In genomic region chr19:35730326-35730725, GRCh38 we compare ENCODE assay signal across 28 cellular contexts.
"Had no signal": no experiment of that assay in that cellular context is flagged by ENCODE, and none has a peak within 500 bp of the region (broad histone marks: within the 10 kb centered on the region; RNA-seq: fewer than 3 reads in every experiment).

No MANE protein-coding gene starts in this region.

- H3K4me1 Mint-ChIP-seq: nephron progenitor cell had no signal

- H3K27ac Mint-ChIP-seq: T-helper 1 cell treated with Interleukin-12 subunit alpha and Interleukin-12 subunit beta and Interleukin-4 antibody, amounts not matched to agents 30 μg/mL and 1 μg/mL, for 36 hours had no signal

- H3K4me3 Mint-ChIP-seq: nephron progenitor cell; stimulated activated effector memory CD8-positive, alpha-beta T cell treated with anti-CD3 and anti-CD28 coated beads, Interleukin-12 subunit alpha, Interleukin-12 subunit beta, amount 100 ng/mL, for 72 hours; stimulated activated naive CD8-positive, alpha-beta T cell treated with anti-CD3 and anti-CD28 coated beads, Interleukin-15, Interleukin-2, amounts not matched to agents 100 ng/mL and 50 ng/mL, for 24 hours; T-helper 1 cell treated with Interleukin-12 subunit alpha and Interleukin-12 subunit beta and Interleukin-4 antibody, amounts not matched to agents 30 μg/mL and 1 μg/mL, for 36 hours had no signal

- H3K9me3 Mint-ChIP-seq: nephron progenitor cell; stimulated activated effector memory CD8-positive, alpha-beta T cell treated with anti-CD3 and anti-CD28 coated beads, Interleukin-12 subunit alpha, Interleukin-12 subunit beta, amount 100 ng/mL, for 72 hours; stimulated activated naive CD8-positive, alpha-beta T cell treated with anti-CD3 and anti-CD28 coated beads, Interleukin-15, Interleukin-2, amounts not matched to agents 100 ng/mL and 50 ng/mL, for 24 hours; T-helper 1 cell treated with Interleukin-12 subunit alpha and Interleukin-12 subunit beta and Interleukin-4 antibody, amounts not matched to agents 30 μg/mL and 1 μg/mL, for 36 hours had no signal

- DNase-seq: activated CD4-positive, alpha-beta T cell treated with anti-CD3 and anti-CD28 coated beads for 48 hours; activated CD4-positive, alpha-beta T cell treated with anti-CD3 and anti-CD28 coated beads, Interleukin-2, amount 50 U/mL, for 48 hours; activated CD8-positive, alpha-beta memory T cell treated with anti-CD3 and anti-CD28 coated beads for 24 hours; activated naive CD4-positive, alpha-beta T cell treated with anti-CD3 and anti-CD28 coated beads, Interleukin-2, amount 50 U/mL, for 16 hours; activated T-cell treated with anti-CD3 and anti-CD28 coated beads, Interleukin-2, amount 50 U/mL, for 1 hour; anterior cingulate cortex; colonic mucosa; effector CD8-positive, alpha-beta T cell; hippocampal formation; left cardiac atrium; left ventricle myocardium superior; nephron progenitor cell; nucleus accumbens; small intestine; stimulated activated CD4-positive, alpha-beta T cell treated with anti-CD3 and anti-CD28 coated beads, Interleukin-4, amount 100 ng/mL, for 24 hours; SW 1271; T-helper 9 cell; upper lobe of left lung had no signal

- H3K4me3 ChIP-seq: colonic mucosa, gastroesophageal sphincter, psoas muscle, sigmoid colon, thoracic aorta, upper lobe of left lung, vagina had no signal

- ATAC-seq: gastroesophageal sphincter; left cardiac atrium; left ventricle myocardium superior; psoas muscle; stimulated activated effector memory CD8-positive, alpha-beta T cell treated with anti-CD3 and anti-CD28 coated beads, Interleukin-12 subunit alpha, Interleukin-12 subunit beta, amount 100 ng/mL, for 72 hours had no signal

- H3K9me3 ChIP-seq: colonic mucosa, gastroesophageal sphincter, psoas muscle, sigmoid colon, thoracic aorta, upper lobe of left lung, vagina had no signal

- H3K27me3 ChIP-seq: colonic mucosa, gastroesophageal sphincter, sigmoid colon, upper lobe of left lung, vagina had no signal

- H3K27ac ChIP-seq: colonic mucosa, gastroesophageal sphincter, parathyroid adenoma, psoas muscle, sigmoid colon, thoracic aorta, upper lobe of left lung, vagina, VCaP had no signal

- H3K27me3 Mint-ChIP-seq: stimulated activated naive CD8-positive, alpha-beta T cell treated with anti-CD3 and anti-CD28 coated beads, Interleukin-15, Interleukin-2, amounts not matched to agents 100 ng/mL and 50 ng/mL, for 24 hours had no signal

- H3K4me1 ChIP-seq: colonic mucosa, gastroesophageal sphincter, parathyroid adenoma, psoas muscle, sigmoid colon, upper lobe of left lung, vagina had no signal
